Comparison of ENCODE assay signal across 26 cellular contexts in the genomic region with DNA sequence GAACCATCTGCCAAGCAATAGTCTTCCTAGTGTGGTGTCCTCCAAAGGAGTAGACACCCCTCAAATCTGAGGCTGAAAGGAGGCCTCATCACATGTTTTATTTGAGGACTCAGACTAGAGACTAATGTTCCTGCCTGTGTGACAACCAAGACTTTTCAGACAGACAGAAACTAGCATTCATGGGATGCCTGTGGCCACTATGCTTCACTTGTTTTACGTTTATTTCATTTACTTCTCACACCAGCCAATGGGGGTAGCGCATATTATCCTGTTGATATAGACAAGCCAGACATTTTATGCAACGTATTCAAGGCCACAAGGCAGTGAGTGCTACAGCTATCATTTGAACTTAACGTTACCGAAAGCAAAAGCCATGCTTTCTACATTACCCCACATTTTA.
"Had no signal": no experiment of that assay in that cellular context is flagged by ENCODE, and none has a peak within 500 bp of the region (broad histone marks: within the 10 kb centered on the region; RNA-seq: fewer than 3 reads in every experiment).

No MANE protein-coding gene starts in this region.

- H3K4me3 Mint-ChIP-seq: activated CD8-positive, alpha-beta T cell treated with anti-CD3 and anti-CD28 coated beads for 36 hours; activated naive CD8-positive, alpha-beta T cell treated with anti-CD3 and anti-CD28 coated beads, Interleukin-2, amount 10 ng/mL, durations not matched to agents 7 days and 5 days; activated T-cell treated with anti-CD3 and anti-CD28 coated beads, Interleukin-2, amount 50 U/mL, for 72 hours had no signal

- H3K27me3 ChIP-seq: breast epithelium, SJCRH30 had no signal

- H3K36me3 ChIP-seq: breast epithelium, SJCRH30 had no signal

- H3K9me3 ChIP-seq: breast epithelium, SJCRH30, SK-N-SH had no signal

- H3K4me1 Mint-ChIP-seq: activated naive CD8-positive, alpha-beta T cell treated with anti-CD3 and anti-CD28 coated beads, Interleukin-2, amount 10 ng/mL, durations not matched to agents 7 days and 5 days had no signal

- H3K27me3 Mint-ChIP-seq: activated CD8-positive, alpha-beta T cell treated with anti-CD3 and anti-CD28 coated beads for 36 hours; activated naive CD8-positive, alpha-beta T cell treated with anti-CD3 and anti-CD28 coated beads, Interleukin-2, amount 10 ng/mL, durations not matched to agents 7 days and 5 days had no signal

- H3K4me1 ChIP-seq: breast epithelium, SJCRH30 had no signal

- DNase-seq: activated CD4-positive, alpha-beta T cell treated with anti-CD3 and anti-CD28 coated beads for 4 hours; activated CD8-positive, alpha-beta memory T cell treated with anti-CD3 and anti-CD28 coated beads, Interleukin-2, amount 50 U/mL, for 4 hours; activated CD8-positive, alpha-beta T cell treated with anti-CD3 and anti-CD28 coated beads for 36 hours; activated gamma-delta T cell treated with Interleukin-2 at 50 U/mL for 16 hours; activated naive CD4-positive, alpha-beta T cell treated with anti-CD3 and anti-CD28 coated beads, Interleukin-2, amount 50 U/mL, for 16 hours; activated naive CD8-positive, alpha-beta T cell treated with anti-CD3 and anti-CD28 coated beads, Interleukin-2, amount 10 ng/mL, durations not matched to agents 7 days and 5 days; activated T-cell treated with anti-CD3 and anti-CD28 coated beads, Interleukin-2, amount 50 U/mL, for 72 hours; aorta; caudate nucleus; KG1; NCI-H1105; NCI-H1436; NCI-H1694 treated with DMSO at 0.1 percent for 48 hours; NCI-H2029 treated with DMSO at 0.1 percent for 48 hours; NCI-H345; NCI-H510A; NCI-H526 treated with DMSO at 0.1 percent for 48 hours; RPMI8226; SJCRH30; SK-N-SH; T-helper 1 cell had no signal

- H3K9ac ChIP-seq: SK-N-SH had no signal

- H3K9me3 Mint-ChIP-seq: activated CD8-positive, alpha-beta T cell treated with anti-CD3 and anti-CD28 coated beads for 36 hours; activated naive CD8-positive, alpha-beta T cell treated with anti-CD3 and anti-CD28 coated beads, Interleukin-2, amount 10 ng/mL, durations not matched to agents 7 days and 5 days; activated T-helper 2 cell treated with anti-CD3 and anti-CD28 coated beads, Interferon-gamma antibody, Interleukin-2, Interleukin-4, amounts not matched to agents 10 μg/mL and 5 μg/mL and 100 μg/mL, durations not matched to agents 14 hours and 24 hours and 36 hours had no signal

- H3K36me3 Mint-ChIP-seq: activated naive CD8-positive, alpha-beta T cell treated with anti-CD3 and anti-CD28 coated beads, Interleukin-2, amount 10 ng/mL, durations not matched to agents 7 days and 5 days had no signal

- H3K4me3 ChIP-seq: breast epithelium, SJCRH30 had no signal

- H3K27ac Mint-ChIP-seq: activated CD8-positive, alpha-beta T cell treated with anti-CD3 and anti-CD28 coated beads for 36 hours; activated naive CD8-positive, alpha-beta T cell treated with anti-CD3 and anti-CD28 coated beads, Interleukin-2, amount 10 ng/mL, durations not matched to agents 7 days and 5 days; activated T-cell treated with anti-CD3 and anti-CD28 coated beads, Interleukin-2, amount 50 U/mL, for 72 hours; activated T-helper 2 cell treated with anti-CD3 and anti-CD28 coated beads, Interferon-gamma antibody, Interleukin-2, Interleukin-4, amounts not matched to agents 10 μg/mL and 5 μg/mL and 100 μg/mL, durations not matched to agents 14 hours and 24 hours and 36 hours had no signal

- ATAC-seq: activated CD8-positive, alpha-beta T cell treated with anti-CD3 and anti-CD28 coated beads for 36 hours; activated T-cell treated with anti-CD3 and anti-CD28 coated beads, Interleukin-2, amount 50 U/mL, for 72 hours; Panc1; Right ventricle myocardium inferior had no signal

- H3K27ac ChIP-seq: breast epithelium, SJCRH30, VCaP had no signal
